In the genomic region with DNA sequence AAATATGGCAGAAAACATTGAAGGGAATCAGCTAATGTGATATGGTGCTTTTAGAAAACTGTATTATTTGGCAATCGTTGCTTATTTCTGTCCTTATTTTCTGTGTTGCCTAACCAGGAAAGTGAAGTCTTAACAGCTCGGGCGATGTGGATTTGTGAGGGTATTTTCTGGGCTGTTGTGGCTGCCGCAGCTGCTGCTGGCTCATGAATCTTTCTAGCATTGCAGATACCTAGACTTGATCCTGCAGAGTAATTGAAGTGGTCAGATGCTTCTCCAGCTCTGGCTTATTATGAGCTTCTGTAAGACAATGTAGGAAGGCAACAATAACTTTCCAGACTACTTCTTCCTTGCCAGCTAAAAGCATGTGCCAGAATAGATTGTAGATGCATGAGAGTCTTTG, we compare ENCODE assay signal across 20 cellular contexts.
"Had no signal": no experiment of that assay in that cellular context is flagged by ENCODE, and none has a peak within 500 bp of the region (broad histone marks: within the 10 kb centered on the region; RNA-seq: fewer than 3 reads in every experiment).

No MANE protein-coding gene starts in this region.

- H3K27me3 ChIP-seq: colonic mucosa, pancreas, right lobe of liver, spleen, tibial artery, upper lobe of left lung, uterus had no signal

- H3K4me1 ChIP-seq: colonic mucosa, pancreas, prostate gland, right lobe of liver, spleen, tibial artery, upper lobe of left lung, uterus had no signal

- H3K9me3 ChIP-seq: colonic mucosa, pancreas, prostate gland, right lobe of liver, tibial artery, upper lobe of left lung, uterus had no signal

- ATAC-seq: left lobe of liver; mucosa of descending colon; natural killer cell; pancreas; right lobe of liver; stimulated activated memory B cell treated with anti-CD40 and anti-IgM and Interleukin-4, amounts not matched to agents 10 μg/mL and 1 μg/mL and 100 μg/mL, for 72 hours had no signal

- H3K36me3 ChIP-seq: colonic mucosa, pancreas, prostate gland, right lobe of liver, spleen, tibial artery, upper lobe of left lung, uterus had no signal

- H3K27ac ChIP-seq: colonic mucosa, pancreas, prostate gland, right lobe of liver, spleen, tibial artery, upper lobe of left lung, uterus had no signal

- DNase-seq: colonic mucosa; effector CD4-positive, alpha-beta T cell; endodermal cell; islet precursor cell; mammary epithelial cell; mucosa of descending colon; natural killer cell; occipital lobe; pancreas; right lobe of liver; spleen; stimulated activated CD4-positive, alpha-beta T cell treated with anti-CD3 and anti-CD28 coated beads, Interleukin-15, amount 100 ng/mL, for 24 hours; stimulated activated CD4-positive, alpha-beta T cell treated with anti-CD3 and anti-CD28 coated beads, Interleukin-1b, Interleukin-23, amount 100 ng/mL, for 48 hours; stimulated activated CD4-positive, alpha-beta T cell treated with anti-CD3 and anti-CD28 coated beads, Interleukin-4, amount 100 ng/mL, for 24 hours; tibial artery; upper lobe of left lung; uterus had no signal

- H3K4me3 ChIP-seq: colonic mucosa, mucosa of descending colon, pancreas, prostate gland, right lobe of liver, spleen, tibial artery, upper lobe of left lung, uterus had no signal
